In genomic region chr4:72031868-72032619, GRCh38 we compare ENCODE assay signal across 2 cellular contexts.
TF ChIP-seq lines count a peak whose summit lies in the region.

Gene NPFFR2, plus strand, starts transcription at chr4:72032000. Its CDS starts 96,592 bp downstream, at chr4:72128592.

TF ChIP-seq in H1, 55 proteins besides CTCF, POLR2A, EP300 and RAD21:
- TF ChIP-seq SUZ12 (IDR thresholded peaks at IDR 0.05; ENCODE audit: low read length): no peak
- TF ChIP-seq ASH2L (IDR thresholded peaks at IDR 0.05; ENCODE audit: low read length): no peak
- TF ChIP-seq FOSL1 (IDR thresholded peaks at IDR 0.05; ENCODE audit: insufficient read depth, low read depth, low read length): no peak
- no peak for TF ChIP-seq TEAD4 (IDR thresholded peaks at IDR 0.05; ENCODE audit: low read depth, low read length)
- no peak for TF ChIP-seq KDM4A (IDR thresholded peaks at IDR 0.05; ENCODE audit: low read depth, low read length, severe bottlenecking)
- no peak for TF ChIP-seq NANOG (IDR thresholded peaks at IDR 0.05; ENCODE audit: insufficient read depth, low read depth, low read length, poor library complexity, severe bottlenecking)
- no peak for TF ChIP-seq RNF2 (IDR thresholded peaks at IDR 0.05; ENCODE audit: borderline replicate concordance, low read depth, low read length, missing control alignments, poor library complexity, severe bottlenecking)
- TF ChIP-seq POU5F1 (IDR thresholded peaks at IDR 0.05; ENCODE audit: low read depth, low read length): no peak
- TF ChIP-seq CHD2 (IDR thresholded peaks at IDR 0.05; ENCODE audit: low read length): no peak
- no peak for TF ChIP-seq SRF (IDR thresholded peaks at IDR 0.05; ENCODE audit: low read depth, low read length)
- TF ChIP-seq SP2 (IDR thresholded peaks at IDR 0.05; ENCODE audit: low read length): no peak
- no peak for TF ChIP-seq GABPA (IDR thresholded peaks at IDR 0.05; ENCODE audit: borderline replicate concordance, insufficient read depth, low read length)
- no peak for TF ChIP-seq RBBP5 (IDR thresholded peaks at IDR 0.05; ENCODE audit: borderline replicate concordance, low read depth, low read length)
- no peak for TF ChIP-seq ATF3 (IDR thresholded peaks at IDR 0.05; ENCODE audit: insufficient read depth, low read depth, low read length)

TF ChIP-seq in liver, 16 proteins besides CTCF, POLR2A, EP300 and RAD21:
- TF ChIP-seq GABPA (IDR thresholded peaks at IDR 0.05 in 1 of 2, conservative IDR thresholded peaks at IDR 0.05 in 1 of 2) (no peak), YY1 (IDR thresholded peaks at IDR 0.05) (no peak), TAF1 (conservative IDR thresholded peaks at IDR 0.05) (no peak), JUND (IDR thresholded peaks at IDR 0.05) (no peak), FOXA1 (IDR thresholded peaks at IDR 0.05) (no peak), REST (IDR thresholded peaks at IDR 0.05) (no peak), HNF4A (conservative IDR thresholded peaks at IDR 0.05) (no peak), NR2F2 (IDR thresholded peaks at IDR 0.05) (no peak)
- TF ChIP-seq, protein P1, sequence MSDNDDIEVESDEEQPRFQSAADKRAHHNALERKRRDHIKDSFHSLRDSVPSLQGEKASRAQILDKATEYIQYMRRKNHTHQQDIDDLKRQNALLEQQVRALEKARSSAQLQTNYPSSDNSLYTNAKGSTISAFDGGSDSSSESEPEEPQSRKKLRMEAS (IDR thresholded peaks at IDR 0.05): no peak
